13 cellular contexts compared by ENCODE assay signal in genomic region chr6:133339543-133340384, GRCh38.
"Had no signal": no experiment of that assay in that cellular context is flagged by ENCODE, and none has a peak within 500 bp of the region (broad histone marks: within the 10 kb centered on the region; RNA-seq: fewer than 3 reads in every experiment).

No MANE protein-coding gene starts in this region.

- H3K4me1 ChIP-seq: colonic mucosa, tibial artery had no signal

- ATAC-seq: activated CD4-positive, alpha-beta T cell treated with anti-CD3 and anti-CD28 coated beads for 36 hours; activated CD8-positive, alpha-beta memory T cell treated with anti-CD3 and anti-CD28 coated beads, Interleukin-2, amount 10 ng/mL, durations not matched to agents 7 days and 5 days; WTC11 had no signal

- H3K27ac ChIP-seq: colonic mucosa, heart left ventricle, left ventricle myocardium inferior, tibial artery had no signal

- H3K9me3 ChIP-seq: colonic mucosa, heart left ventricle, left ventricle myocardium inferior, tibial artery had no signal

- H3K4me3 ChIP-seq: colonic mucosa, heart left ventricle, left ventricle myocardium inferior, tibial artery had no signal

- FAIRE-seq: endometrium, frontal cortex had no signal

- H3K36me3 ChIP-seq: colonic mucosa, heart left ventricle, left ventricle myocardium inferior, tibial artery had no signal

- DNase-seq: activated CD4-positive, alpha-beta T cell treated with anti-CD3 and anti-CD28 coated beads for 36 hours; activated CD4-positive, alpha-beta T cell treated with anti-CD3 and anti-CD28 coated beads, Interleukin-2, amount 50 U/mL, for 48 hours; activated CD8-positive, alpha-beta memory T cell treated with anti-CD3 and anti-CD28 coated beads, Interleukin-2, amount 10 ng/mL, durations not matched to agents 7 days and 5 days; amniotic stem cell; colonic mucosa; heart left ventricle; left ventricle myocardium inferior; stimulated activated CD4-positive, alpha-beta T cell treated with anti-CD3 and anti-CD28 coated beads, Interleukin-2, amount 100 ng/mL, for 24 hours; stimulated activated naive CD4-positive, alpha-beta T cell treated with Interleukin-2 at 50 U/mL for 16 hours; tibial artery had no signal

- H3K27me3 ChIP-seq: colonic mucosa, heart left ventricle, tibial artery had no signal
